ENCODE assay signal across 11 cellular contexts in genomic region chr20:43188234-43188653, GRCh38. TPM values are rescaled to one million over a fixed set of nuclear protein-coding genes. Genes with fewer than 3 reads are reported as not detected.
A peak's percentile ranks its signal among the peaks of the same experiment; 100 is the strongest.
DNase-seq lines count a peak whose midpoint lies in the region; ATAC-seq and TF ChIP-seq lines count a peak whose summit lies in the region.
"Had no signal": no experiment of that assay in that cellular context is flagged by ENCODE, and none has a peak within 500 bp of the region (broad histone marks: within the 10 kb centered on the region; RNA-seq: fewer than 3 reads in every experiment).

No MANE protein-coding gene starts in this region.

- no peak overlapping the region for H2BK12ac ChIP-seq in trophoblast cell (ENCODE audit: low read length)

- H3K9me3 ChIP-seq in trophoblast cell (ENCODE audit: insufficient read depth, low read depth, low read length): no peaks in the 10 kb centered on the region
- H3K9me3 ChIP-seq in gastroesophageal sphincter: no peaks in the 10 kb centered on the region

- no peak overlapping the region for H3K4ac ChIP-seq in trophoblast cell (ENCODE audit: low read depth, low read length)

- H4K12ac ChIP-seq in trophoblast cell (ENCODE audit: low read depth, low read length): no peak overlapping the region

- no peaks in the 10 kb centered on the region for H3K79me2 ChIP-seq in trophoblast cell (ENCODE audit: control insufficient read depth, insufficient read depth, low read length, poor library complexity)

- H3K18ac ChIP-seq in trophoblast cell (ENCODE audit: low read length): no peak overlapping the region

- TF ChIP-seq EP300 in gastroesophageal sphincter (IDR thresholded peaks at IDR 0.05): no peak

- no peak overlapping the region for H4K91ac ChIP-seq in trophoblast cell (ENCODE audit: low read depth, low read length)

- no peak for TF ChIP-seq POLR2A in gastroesophageal sphincter (IDR thresholded peaks at IDR 0.05)

- no peak overlapping the region for H2BK120ac ChIP-seq in trophoblast cell (ENCODE audit: insufficient read depth, low read length, poor library complexity)

- DNase-seq in DMS79 treated with DMSO at 0.1 percent for 48 hours (lab: John Stamatoyannopoulos, UW) (peak; percentile 16), DMS79 (lab: John Stamatoyannopoulos, UW) (no peak), NCI-H526 treated with DMSO at 0.1 percent for 48 hours (lab: John Stamatoyannopoulos, UW) (peak; percentile 59), fibroblast of peridontal ligament (ENCODE audit: extremely low read depth) (peak; percentile 0), trophoblast cell (peak in 1 of 2 donors; percentile 19), NCI-H2081 (lab: John Stamatoyannopoulos, UW) (no peak), OCI-M1 (lab: John Stamatoyannopoulos, UW) (no peak)

- H3K4me2 ChIP-seq in trophoblast cell (ENCODE audit: low read length): no peak overlapping the region

- WGBS in trophoblast cell (ENCODE audit: extremely low coverage, insufficient coverage, insufficient read length): no CpG with 5 or more reads among the region's 16 CpGs
- 0 to 1% methylated on average over 6 to 15 of the region's 16 CpGs for WGBS in gastroesophageal sphincter (ENCODE audit: low coverage in 1 of 2), 2 donors

- H3K27me3 ChIP-seq in trophoblast cell (ENCODE audit: insufficient read depth, low read length) (peaks cover 26% of the 10 kb centered on the region), gastroesophageal sphincter (peaks cover 91% of the 10 kb centered on the region)

- no peak overlapping the region for H2BK5ac ChIP-seq in trophoblast cell (ENCODE audit: low read depth, low read length, poor library complexity)

- H3K9ac ChIP-seq in trophoblast cell (ENCODE audit: low read length): no peak overlapping the region

- H3K27ac ChIP-seq in trophoblast cell (ENCODE audit: low read depth, low read length) (no peak overlapping the region), gastroesophageal sphincter (no peak overlapping the region)

- no peak overlapping the region for H2AK5ac ChIP-seq in trophoblast cell (ENCODE audit: low read length)

- H3K4me1 ChIP-seq in trophoblast cell (ENCODE audit: control insufficient read depth in 1 of 2, insufficient read depth in 2 of 2, low read length in 2 of 2) (peaks cover 0 to 2% of the 10 kb centered on the region in 2 experiments), gastroesophageal sphincter (peaks cover 0 to 27% (median 10%) of the 10 kb centered on the region in 3 donors)

- TF ChIP-seq CTCF in gastroesophageal sphincter (IDR thresholded peaks at IDR 0.05): no peak

- H4K8ac ChIP-seq in trophoblast cell (ENCODE audit: low read depth, low read length): no peak overlapping the region

- H3K36me3 ChIP-seq in trophoblast cell (ENCODE audit: control insufficient read depth in 1 of 2, insufficient read depth in 2 of 2, low read length in 2 of 2): no peaks in the 10 kb centered on the region
- H3K36me3 ChIP-seq in gastroesophageal sphincter: no peaks in the 10 kb centered on the region

- no peak overlapping the region for H2AFZ ChIP-seq in trophoblast cell (ENCODE audit: insufficient read depth, low read length, poor library complexity)

- no peak for ATAC-seq in gastroesophageal sphincter
- ATAC-seq: activated CD8-positive, alpha-beta memory T cell treated with anti-CD3 and anti-CD28 coated beads, Interleukin-2, amount 10 ng/mL, durations not matched to agents 7 days and 5 days had no signal

- H3K23ac ChIP-seq in trophoblast cell (ENCODE audit: low read length): peak overlapping the region; percentile 58

- H3K79me1 ChIP-seq in trophoblast cell (ENCODE audit: low read length): no peaks in the 10 kb centered on the region

- H3K4me3 ChIP-seq in trophoblast cell (ENCODE audit: low read depth, low read length): no peak overlapping the region
- peak overlapping the region in 1 of 2 donors; percentile 18 for H3K4me3 ChIP-seq in gastroesophageal sphincter

- no peak overlapping the region for H3K14ac ChIP-seq in trophoblast cell (ENCODE audit: low read length)

RNA-seq across cellular contexts. Expression of gene PTPRT, which starts 1.5 kb away (rescaled TPM):
- polyA plus RNA-seq in trophoblast cell (2013): 0.01 TPM in 2 replicates
- under 1 TPM in 1 of 4 donors, not detected in 3; 0.04 TPM for total RNA-seq in gastroesophageal sphincter
- total RNA-seq: A172; activated CD8-positive, alpha-beta memory T cell treated with anti-CD3 and anti-CD28 coated beads, Interleukin-2, amount 10 ng/mL, durations not matched to agents 7 days and 5 days; natural killer cell treated with Interleukin-12 subunit alpha and Interleukin-12 subunit beta and Interleukin-15 and Interleukin-18, amount 100 ng/mL, for 72 hours had no signal

Comparison
In these comparisons a context has a peak if more than half of its experiments do, and no peak if none do; other contexts are left out.
1. DNase-seq: peak in DMS79 treated with DMSO at 0.1 percent for 48 hours (single experiment), NCI-H526 treated with DMSO at 0.1 percent for 48 hours (single experiment) and fibroblast of peridontal ligament (single experiment); none in DMS79 (single experiment), NCI-H2081 (0 of 2) and OCI-M1 (single experiment).